2 cellular contexts compared by ENCODE assay signal in the genomic region with DNA sequence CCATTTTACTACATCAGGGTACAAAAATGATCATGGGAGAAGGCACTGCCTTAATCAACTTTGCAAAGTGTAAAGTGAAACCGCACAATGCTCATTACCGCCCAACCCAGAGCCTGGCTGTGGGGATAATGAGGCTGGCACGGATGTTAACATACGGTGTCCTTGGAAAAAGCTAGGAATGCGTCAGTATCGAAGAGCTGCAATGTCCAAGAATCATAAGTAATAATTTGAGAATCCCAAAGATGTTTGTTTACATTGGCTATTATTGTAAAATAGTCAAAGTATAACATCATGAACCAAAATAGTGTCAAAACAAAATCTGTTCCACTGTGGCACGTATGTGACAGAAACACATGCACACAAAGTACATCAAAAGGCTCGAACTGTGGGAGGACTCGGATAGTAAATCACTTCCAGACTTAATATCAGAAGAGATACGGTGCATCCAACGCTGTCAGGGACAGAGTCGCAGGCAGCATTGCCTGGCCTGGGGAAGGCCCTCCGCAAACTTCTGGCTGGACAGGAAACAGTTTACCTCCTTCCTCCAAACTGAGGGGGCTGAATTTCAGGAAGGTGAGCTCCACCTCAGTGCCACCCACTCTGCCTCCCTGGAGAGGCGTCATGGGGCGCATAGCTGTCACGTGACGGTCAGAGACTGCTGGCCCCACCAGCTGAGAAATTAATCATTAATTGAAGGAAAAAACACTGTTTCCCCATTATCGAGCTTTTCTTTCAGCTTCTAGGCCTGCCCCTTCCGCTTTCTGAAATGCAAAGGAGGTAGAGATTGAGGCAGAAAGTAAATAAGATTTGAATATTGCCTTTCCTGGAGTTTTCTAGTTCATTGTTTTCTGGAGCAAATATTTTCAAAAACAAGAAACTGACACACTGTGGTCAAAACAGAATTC.
A peak's percentile ranks its signal among the peaks of the same experiment; 100 is the strongest.
TF ChIP-seq lines count a peak whose summit lies in the region.

No MANE protein-coding gene starts in this region.

TF ChIP-seq in IMR-90, 13 proteins besides CTCF, POLR2A, EP300 and RAD21:
- TF ChIP-seq SMC3 (IDR thresholded peaks at IDR 0.05; ENCODE audit: low read depth, low read length) (no peak), BHLHE40 (IDR thresholded peaks at IDR 0.05; ENCODE audit: low read depth, low read length) (peak; percentile 59; the same call in 1 of the 2 replicates), MXI1 (IDR thresholded peaks at IDR 0.05; ENCODE audit: borderline replicate concordance, low read depth, low read length) (peak; percentile 14; the same call in 1 of the 2 replicates), RFX5 (IDR thresholded peaks at IDR 0.05; ENCODE audit: low read depth, low read length) (no peak), FOS (IDR thresholded peaks at IDR 0.05; ENCODE audit: low read depth, low read length) (no peak), CHD1 (IDR thresholded peaks at IDR 0.05; ENCODE audit: low read depth, low read length) (peak; percentile 35; the same call in 1 of the 2 replicates), MAFK (IDR thresholded peaks at IDR 0.05; ENCODE audit: low read depth, low read length) (no peak), NFE2L2 (IDR thresholded peaks at IDR 0.05; ENCODE audit: low read depth, low read length) (no peak), RCOR1 (IDR thresholded peaks at IDR 0.05; ENCODE audit: insufficient replicate concordance, low read length) (no peak), MAZ (IDR thresholded peaks at IDR 0.05; ENCODE audit: borderline replicate concordance, low read depth, low read length) (no peak), CEBPB (IDR thresholded peaks at IDR 0.05; ENCODE audit: low read depth, low read length) (no peak)
- TF ChIP-seq, protein P1, sequence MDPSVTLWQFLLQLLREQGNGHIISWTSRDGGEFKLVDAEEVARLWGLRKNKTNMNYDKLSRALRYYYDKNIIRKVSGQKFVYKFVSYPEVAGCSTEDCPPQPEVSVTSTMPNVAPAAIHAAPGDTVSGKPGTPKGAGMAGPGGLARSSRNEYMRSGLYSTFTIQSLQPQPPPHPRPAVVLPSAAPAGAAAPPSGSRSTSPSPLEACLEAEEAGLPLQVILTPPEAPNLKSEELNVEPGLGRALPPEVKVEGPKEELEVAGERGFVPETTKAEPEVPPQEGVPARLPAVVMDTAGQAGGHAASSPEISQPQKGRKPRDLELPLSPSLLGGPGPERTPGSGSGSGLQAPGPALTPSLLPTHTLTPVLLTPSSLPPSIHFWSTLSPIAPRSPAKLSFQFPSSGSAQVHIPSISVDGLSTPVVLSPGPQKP (IDR thresholded peaks at IDR 0.05; ENCODE audit: borderline replicate concordance, low read depth, low read length), result no peak
- TF ChIP-seq, protein P2, sequence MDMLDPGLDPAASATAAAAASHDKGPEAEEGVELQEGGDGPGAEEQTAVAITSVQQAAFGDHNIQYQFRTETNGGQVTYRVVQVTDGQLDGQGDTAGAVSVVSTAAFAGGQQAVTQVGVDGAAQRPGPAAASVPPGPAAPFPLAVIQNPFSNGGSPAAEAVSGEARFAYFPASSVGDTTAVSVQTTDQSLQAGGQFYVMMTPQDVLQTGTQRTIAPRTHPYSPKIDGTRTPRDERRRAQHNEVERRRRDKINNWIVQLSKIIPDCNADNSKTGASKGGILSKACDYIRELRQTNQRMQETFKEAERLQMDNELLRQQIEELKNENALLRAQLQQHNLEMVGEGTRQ (IDR thresholded peaks at IDR 0.05; ENCODE audit: low read depth, low read length), result peak; percentile 95

TF ChIP-seq in neural cell, 6 proteins besides CTCF, POLR2A, EP300 and RAD21:
- TF ChIP-seq MXI1 (conservative IDR thresholded peaks at IDR 0.05; ENCODE audit: poor library complexity, severe bottlenecking) (no peak), EZH2 (IDR thresholded peaks at IDR 0.05; ENCODE audit: borderline replicate concordance, insufficient read depth, low read length, poor library complexity, severe bottlenecking) (no peak), SMC3 (conservative IDR thresholded peaks at IDR 0.05; ENCODE audit: poor library complexity) (no peak), POLR2AphosphoS5 (IDR thresholded peaks at IDR 0.05) (no peak), TAF1 (IDR thresholded peaks at IDR 0.05; ENCODE audit: low read depth) (no peak)
- TF ChIP-seq, protein P3, sequence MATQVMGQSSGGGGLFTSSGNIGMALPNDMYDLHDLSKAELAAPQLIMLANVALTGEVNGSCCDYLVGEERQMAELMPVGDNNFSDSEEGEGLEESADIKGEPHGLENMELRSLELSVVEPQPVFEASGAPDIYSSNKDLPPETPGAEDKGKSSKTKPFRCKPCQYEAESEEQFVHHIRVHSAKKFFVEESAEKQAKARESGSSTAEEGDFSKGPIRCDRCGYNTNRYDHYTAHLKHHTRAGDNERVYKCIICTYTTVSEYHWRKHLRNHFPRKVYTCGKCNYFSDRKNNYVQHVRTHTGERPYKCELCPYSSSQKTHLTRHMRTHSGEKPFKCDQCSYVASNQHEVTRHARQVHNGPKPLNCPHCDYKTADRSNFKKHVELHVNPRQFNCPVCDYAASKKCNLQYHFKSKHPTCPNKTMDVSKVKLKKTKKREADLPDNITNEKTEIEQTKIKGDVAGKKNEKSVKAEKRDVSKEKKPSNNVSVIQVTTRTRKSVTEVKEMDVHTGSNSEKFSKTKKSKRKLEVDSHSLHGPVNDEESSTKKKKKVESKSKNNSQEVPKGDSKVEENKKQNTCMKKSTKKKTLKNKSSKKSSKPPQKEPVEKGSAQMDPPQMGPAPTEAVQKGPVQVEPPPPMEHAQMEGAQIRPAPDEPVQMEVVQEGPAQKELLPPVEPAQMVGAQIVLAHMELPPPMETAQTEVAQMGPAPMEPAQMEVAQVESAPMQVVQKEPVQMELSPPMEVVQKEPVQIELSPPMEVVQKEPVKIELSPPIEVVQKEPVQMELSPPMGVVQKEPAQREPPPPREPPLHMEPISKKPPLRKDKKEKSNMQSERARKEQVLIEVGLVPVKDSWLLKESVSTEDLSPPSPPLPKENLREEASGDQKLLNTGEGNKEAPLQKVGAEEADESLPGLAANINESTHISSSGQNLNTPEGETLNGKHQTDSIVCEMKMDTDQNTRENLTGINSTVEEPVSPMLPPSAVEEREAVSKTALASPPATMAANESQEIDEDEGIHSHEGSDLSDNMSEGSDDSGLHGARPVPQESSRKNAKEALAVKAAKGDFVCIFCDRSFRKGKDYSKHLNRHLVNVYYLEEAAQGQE (IDR thresholded peaks at IDR 0.05; ENCODE audit: borderline replicate concordance), result no peak
